ENCODE assay signal across 16 cellular contexts in genomic region chr5:74409737-74410136, GRCh38.
DNase-seq lines count a peak whose midpoint lies in the region; ATAC-seq and TF ChIP-seq lines count a peak whose summit lies in the region.
"Had no signal": no experiment of that assay in that cellular context is flagged by ENCODE, and none has a peak within 500 bp of the region (broad histone marks: within the 10 kb centered on the region; RNA-seq: fewer than 3 reads in every experiment).

No MANE protein-coding gene starts in this region.

- TF ChIP-seq EP300 in esophagus muscularis mucosa (IDR thresholded peaks at IDR 0.05), result no peak

- ATAC-seq in left ventricle myocardium superior (peak; percentile 51), HG03378 (IDR thresholded peaks at IDR 0.05; ENCODE audit: unreplicated experiment) (no peak)
- ATAC-seq: GM12878 had no signal

- no peak overlapping the region for H3K4me3 ChIP-seq in esophagus muscularis mucosa
- H3K4me3 ChIP-seq: GM12878, SJCRH30 had no signal

- no peak for TF ChIP-seq CTCF in esophagus muscularis mucosa (IDR thresholded peaks at IDR 0.05)

- no peaks in the 10 kb centered on the region for H3K9me3 ChIP-seq in esophagus muscularis mucosa
- H3K9me3 ChIP-seq: SJCRH30 had no signal

- H3K27ac ChIP-seq in esophagus muscularis mucosa (replicated peaks in 1 of 4), result no peak overlapping the region
- H3K27ac ChIP-seq: SJCRH30 had no signal

- H3K27me3 ChIP-seq in esophagus muscularis mucosa, result no peaks in the 10 kb centered on the region
- H3K27me3 ChIP-seq: SJCRH30 had no signal

- DNase-seq in left ventricle myocardium superior (no peak), cardiac septum (ENCODE audit: low spot score) (no peak), NCI-H446 treated with DMSO at 0.1 percent for 48 hours (lab: John Stamatoyannopoulos, UW) (peak; percentile 63), esophagus muscularis mucosa (ENCODE audit: extremely low spot score) (peak; percentile 42), superior temporal gyrus (ENCODE audit: extremely low spot score) (peak; percentile 6), kidney glomerular epithelial cell (lab: John Stamatoyannopoulos, UW) (no peak)
- no peak for DNase-seq in activated T-cell treated with anti-CD3 and anti-CD28 coated beads, Interleukin-2, amount 50 U/mL, for 48 hours
- DNase-seq: ACHN; CD4-positive, CD25-positive, alpha-beta regulatory T cell; DND-41; GDM1; HCEC 1CT; NCI-H524 treated with DMSO at 0.1 percent for 48 hours; SJCRH30 had no signal

- no peak for TF ChIP-seq POLR2A in esophagus muscularis mucosa (IDR thresholded peaks at IDR 0.05; ENCODE audit: low read depth)

- intact Hi-C loops in left ventricle myocardium superior (cut with micrococcal nuclease), result no loop called here
- intact Hi-C loops in cardiac septum (cut with DNase I), result no loop called here
- intact Hi-C loops in esophagus muscularis mucosa (cut with DNase I), result no loop called here

- H3K4me1 ChIP-seq in esophagus muscularis mucosa, result no peaks in the 10 kb centered on the region

- no peaks in the 10 kb centered on the region for H3K36me3 ChIP-seq in esophagus muscularis mucosa
- H3K36me3 ChIP-seq: SJCRH30 had no signal

Comparison
In these comparisons a context has a peak if more than half of its experiments do, and no peak if none do; other contexts are left out.
1. DNase-seq: peak in NCI-H446 treated with DMSO at 0.1 percent for 48 hours (single experiment), esophagus muscularis mucosa (single experiment) and superior temporal gyrus (single experiment); none in left ventricle myocardium superior (single experiment), cardiac septum (single experiment), activated T-cell treated with anti-CD3 and anti-CD28 coated beads, Interleukin-2, amount 50 U/mL, for 48 hours (0 of 2) and kidney glomerular epithelial cell (single experiment).